Comparison of ENCODE assay signal across 14 cellular contexts in genomic region chr6:163367388-163368183, GRCh38. TPM values are rescaled to one million over a fixed set of nuclear protein-coding genes. Genes with fewer than 3 reads are reported as not detected.
DNase-seq lines count a peak whose midpoint lies in the region; ATAC-seq and TF ChIP-seq lines count a peak whose summit lies in the region.
"Had no signal": no experiment of that assay in that cellular context is flagged by ENCODE, and none has a peak within 500 bp of the region (broad histone marks: within the 10 kb centered on the region; RNA-seq: fewer than 3 reads in every experiment).

No MANE protein-coding gene starts in this region.

- ATAC-seq in left lung (peak; percentile 95), GM21528 (IDR thresholded peaks at IDR 0.05; ENCODE audit: low FRiP score, unreplicated experiment) (no peak), GM18511 (IDR thresholded peaks at IDR 0.05; ENCODE audit: unreplicated experiment) (no peak)
- ATAC-seq: Panc1, Right ventricle myocardium inferior had no signal

- no peaks in the 10 kb centered on the region for H3K4me1 ChIP-seq in HEK293 (ENCODE audit: control insufficient read depth, insufficient read depth, low read length)
- peaks cover 0 to 5% of the 10 kb centered on the region in 2 donors for H3K4me1 ChIP-seq in left lung

- no peaks in the 10 kb centered on the region for H3K27me3 ChIP-seq in left lung

- H3K36me3 ChIP-seq in HEK293 (ENCODE audit: control insufficient read depth in 2 of 2, insufficient read depth in 1 of 2, low read length in 2 of 2) (no peaks in the 10 kb centered on the region), left lung (no peaks in the 10 kb centered on the region)

- H3K27ac ChIP-seq in HEK293 (ENCODE audit: extremely low read depth, low read depth, low read length) (no peak overlapping the region), left lung (peak overlapping the region; percentile 14 to 56)
- H3K27ac ChIP-seq: GM23248 had no signal

- peak; percentile 41 for DNase-seq in astrocyte of the spinal cord (ENCODE audit: low read depth, low spot score)
- DNase-seq in left lung, result peak in 1 of 2 donors; percentile 78
- no peak for DNase-seq in SW480 (ENCODE audit: low spot score)
- DNase-seq in G401 (ENCODE audit: low spot score), result no peak
- DNase-seq: GM23248, KG1, NCI-H1092, NCI-H345, NCI-H82 had no signal

- H3K4me3 ChIP-seq in HEK293 (ENCODE audit: low read depth, low read length) (no peak overlapping the region), astrocyte of the spinal cord (ENCODE audit: low read depth, low read length) (no peak overlapping the region), left lung (no peak overlapping the region)
- H3K4me3 ChIP-seq: GM23248 had no signal

- H3K9me3 ChIP-seq in HEK293 (ENCODE audit: control insufficient read depth, insufficient read depth, low read depth, low read length) (no peaks in the 10 kb centered on the region), left lung (no peaks in the 10 kb centered on the region)

- CTCF ChIA-PET in HEK293 (lab: Yijun Ruan, JAX), result no interaction called here

- POLR2A ChIA-PET in HEK293 (lab: Yijun Ruan, JAX), result no interaction called here

- intact Hi-C loops in left lung (cut with DNase I), result no loop called here

- in situ Hi-C loops in astrocyte of the spinal cord (cut with HindIII; ENCODE audit: low sequenced_read_pairs), result no loop called here
- in situ Hi-C loops in G401 (cut with HindIII; ENCODE audit: low sequenced_read_pairs), result no loop called here

- TF ChIP-seq CTCF in HEK293 (tag by site-specific recombination; IDR thresholded peaks at IDR 0.05) (no peak), astrocyte of the spinal cord (IDR thresholded peaks at IDR 0.05; ENCODE audit: low read depth, low read length) (no peak), left lung (IDR thresholded peaks at IDR 0.05) (no peak)

TF ChIP-seq in HEK293, 187 proteins besides CTCF, POLR2A, EP300 and RAD21:
- TF ChIP-seq ZNF830 (tag by site-specific recombination; IDR thresholded peaks at IDR 0.05; ENCODE audit: low read depth) (no peak), SCRT2 (tag by site-specific recombination; IDR thresholded peaks at IDR 0.05) (peak; percentile 38; the same call in 1 of the 2 replicates)

RNA-seq across cellular contexts. Expression of gene QKI, which starts 46.9 kb away (rescaled TPM):
- total RNA-seq in left lung, result 100 to 1,000 TPM; 162 to 195 TPM
- total RNA-seq in G401 (2014; rRNA removed; shearing (Covaris generic)), result 107 and 133 TPM in 2 replicates
